32 cellular contexts compared by ENCODE assay signal in genomic region chr11:3069425-3069824, GRCh38.
"Had no signal": no experiment of that assay in that cellular context is flagged by ENCODE, and none has a peak within 500 bp of the region (broad histone marks: within the 10 kb centered on the region; RNA-seq: fewer than 3 reads in every experiment).

No MANE protein-coding gene starts in this region.

- H3K27me3 ChIP-seq: adrenal gland, body of pancreas, brain microvascular endothelial cell, breast epithelium had no signal

- ATAC-seq: activated CD8-positive, alpha-beta T cell treated with anti-CD3 and anti-CD28 coated beads for 36 hours; activated naive CD4-positive, alpha-beta T cell treated with anti-CD3 and anti-CD28 coated beads, Interleukin-2, amount 50 U/mL, for 72 hours; activated T-cell treated with anti-CD3 and anti-CD28 coated beads, Interleukin-2, amount 50 U/mL, for 4 hours; activated T-cell treated with anti-CD3 and anti-CD28 coated beads, Interleukin-2, amount 50 U/mL, for 72 hours; activated T-helper 17 cell treated with anti-CD3 and anti-CD28 coated beads, Interleukin-2, amount 50 U/mL, for 72 hours; body of pancreas had no signal

- FAIRE-seq: astrocyte, TTC549 had no signal

- H3K4me3 ChIP-seq: adrenal gland, body of pancreas, breast epithelium had no signal

- H3K9me3 ChIP-seq: adrenal gland, body of pancreas, breast epithelium had no signal

- H3K4me1 ChIP-seq: adrenal gland, breast epithelium had no signal

- H3K36me3 ChIP-seq: adrenal gland, brain microvascular endothelial cell, breast epithelium had no signal

- DNase-seq: activated B cell treated with CpG ODN at 0.5 μM for 24 hours; activated CD4-positive, alpha-beta memory T cell treated with anti-CD3 and anti-CD28 coated beads for 36 hours; activated CD4-positive, alpha-beta T cell treated with anti-CD3 and anti-CD28 coated beads for 4 hours; activated CD4-positive, alpha-beta T cell treated with anti-CD3 and anti-CD28 coated beads, Interleukin-2, amount 10 ng/mL, durations not matched to agents 24 days and 14 days; activated CD4-positive, alpha-beta T cell treated with anti-CD3 and anti-CD28 coated beads, Interleukin-2, amount 50 U/mL, for 1 hour; activated CD4-positive, alpha-beta T cell treated with anti-CD3 and anti-CD28 coated beads, Interleukin-2, amount 50 U/mL, for 4 hours; activated CD4-positive, CD25-positive, alpha-beta regulatory T cell treated with anti-CD3 and anti-CD28 coated beads, Interleukin-2, amount 50 U/mL, for 72 hours; activated CD8-positive, alpha-beta memory T cell treated with anti-CD3 and anti-CD28 coated beads, Interleukin-2, amount 50 U/mL, for 4 hours; activated CD8-positive, alpha-beta T cell treated with anti-CD3 and anti-CD28 coated beads for 36 hours; activated effector memory CD4-positive, alpha-beta T cell treated with anti-CD3 and anti-CD28 coated beads, Interleukin-2, amount 50 U/mL, for 16 hours; activated gamma-delta T cell treated with Interleukin-2 at 50 U/mL for 16 hours; activated naive CD4-positive, alpha-beta T cell; activated naive CD4-positive, alpha-beta T cell treated with anti-CD3 and anti-CD28 coated beads for 36 hours; activated naive CD4-positive, alpha-beta T cell treated with anti-CD3 and anti-CD28 coated beads, Interleukin-2, amount 50 U/mL, for 16 hours; activated naive CD8-positive, alpha-beta T cell treated with anti-CD3 and anti-CD28 coated beads for 36 hours; activated T-cell treated with anti-CD3 and anti-CD28 coated beads for 4 hours; activated T-cell treated with anti-CD3 and anti-CD28 coated beads, Interleukin-2, amount 50 U/mL, for 1 hour; activated T-cell treated with anti-CD3 and anti-CD28 coated beads, Interleukin-2, amount 50 U/mL, for 4 hours; activated T-cell treated with anti-CD3 and anti-CD28 coated beads, Interleukin-2, amount 50 U/mL, for 72 hours; adrenal gland; amniotic stem cell; body of pancreas; brain microvascular endothelial cell; central memory CD4-positive, alpha-beta T cell; T-helper 2 cell; T-helper 9 cell had no signal

- H3K27ac ChIP-seq: adrenal gland, body of pancreas, brain microvascular endothelial cell, breast epithelium, VCaP had no signal
